In genomic region chr9:79610019-79610760, GRCh38 we compare ENCODE assay signal across 11 cellular contexts. TPM values are rescaled to one million over a fixed set of nuclear protein-coding genes. Genes with fewer than 3 reads are reported as not detected.
DNase-seq lines count a peak whose midpoint lies in the region; TF ChIP-seq lines count a peak whose summit lies in the region.
"Had no signal": no experiment of that assay in that cellular context is flagged by ENCODE, and none has a peak within 500 bp of the region (broad histone marks: within the 10 kb centered on the region; RNA-seq: fewer than 3 reads in every experiment).

No MANE protein-coding gene starts in this region.

- peaks cover 72% of the 10 kb centered on the region for H3K4me1 Mint-ChIP-seq in CD14-positive monocyte
- peaks cover 62% of the 10 kb centered on the region for H3K4me1 Mint-ChIP-seq in neural crest cell

- DNase-seq in CD14-positive monocyte (ENCODE audit: low spot score) (no peak), NCI-H1092 (lab: John Stamatoyannopoulos, UW) (peak; percentile 17), cerebellar cortex (ENCODE audit: low spot score) (peak; percentile 64), neural crest cell (ENCODE audit: low read depth, low spot score) (no peak), HEK293T (ENCODE audit: extremely low spot score) (no peak), activated gamma-delta T cell (lab: John Stamatoyannopoulos, UW) (no peak), RPMI8226 (no peak)
- no peak for DNase-seq in activated CD4-positive, alpha-beta T cell treated with anti-CD3 and anti-CD28 coated beads for 48 hours
- DNase-seq: activated CD4-positive, alpha-beta memory T cell treated with anti-CD3 and anti-CD28 coated beads for 36 hours; activated naive CD8-positive, alpha-beta T cell treated with anti-CD3 and anti-CD28 coated beads, Interleukin-2, amount 10 ng/mL, durations not matched to agents 7 days and 5 days; NCI-H524 had no signal

- H3K4me3 Mint-ChIP-seq in CD14-positive monocyte (peak overlapping the region; percentile 2 to 74), neural crest cell (peak overlapping the region; percentile 78)
- H3K4me3 Mint-ChIP-seq: activated CD4-positive, alpha-beta memory T cell treated with anti-CD3 and anti-CD28 coated beads for 36 hours; activated naive CD8-positive, alpha-beta T cell treated with anti-CD3 and anti-CD28 coated beads, Interleukin-2, amount 10 ng/mL, durations not matched to agents 7 days and 5 days had no signal

- H3K9me3 Mint-ChIP-seq in CD14-positive monocyte = peaks cover 0 to 5% (median 4%) of the 10 kb centered on the region in 7 donors
- peaks cover 3% of the 10 kb centered on the region for H3K9me3 Mint-ChIP-seq in neural crest cell

- H3K27ac Mint-ChIP-seq in CD14-positive monocyte = peak overlapping the region; percentile 93 to 99 (median 96)
- H3K27ac Mint-ChIP-seq in neural crest cell (ENCODE audit: unreplicated experiment) = peak overlapping the region; percentile 89
- H3K27ac Mint-ChIP-seq: activated CD4-positive, alpha-beta memory T cell treated with anti-CD3 and anti-CD28 coated beads for 36 hours; activated naive CD8-positive, alpha-beta T cell treated with anti-CD3 and anti-CD28 coated beads, Interleukin-2, amount 10 ng/mL, durations not matched to agents 7 days and 5 days had no signal

- POLR2A ChIA-PET in HEK293T (lab: Yijun Ruan, JAX) = interaction anchor here (0.7 to 2.1 kb wide), 3 partner anchors 10 to 166 kb away, joined by 3 to 13 read pairs (median 4); partner anchors contain the start of gene TLE4

- H3K27me3 Mint-ChIP-seq in CD14-positive monocyte (ENCODE audit: low read depth in 3 of 3) (no peaks in the 10 kb centered on the region), neural crest cell (ENCODE audit: low read depth) (no peaks in the 10 kb centered on the region)
- H3K27me3 Mint-ChIP-seq: activated CD4-positive, alpha-beta memory T cell treated with anti-CD3 and anti-CD28 coated beads for 36 hours; activated naive CD8-positive, alpha-beta T cell treated with anti-CD3 and anti-CD28 coated beads, Interleukin-2, amount 10 ng/mL, durations not matched to agents 7 days and 5 days had no signal

- intact Hi-C loops in CD14-positive monocyte (cut with micrococcal nuclease) = no loop called here

- CTCF ChIA-PET in HEK293T (lab: Yijun Ruan, JAX) = interaction anchor here (1.1 kb wide), 1 partner anchor 42 kb away, joined by 3 read pairs; no protein-coding TSS in a partner anchor

- H3K36me3 Mint-ChIP-seq in CD14-positive monocyte (peaks cover 28 to 34% of the 10 kb centered on the region in 2 donors), neural crest cell (ENCODE audit: low read depth) (peaks cover 21% of the 10 kb centered on the region)

- TF ChIP-seq CTCF in CD14-positive monocyte (IDR thresholded peaks at IDR 0.05) = no peak
- no peak for TF ChIP-seq CTCF in neural crest cell (conservative IDR thresholded peaks at IDR 0.05)

TF ChIP-seq in HEK293T, 16 proteins besides CTCF, POLR2A, EP300 and RAD21:
- TF ChIP-seq TARDBP (IDR thresholded peaks at IDR 0.05) (no peak), ARNT (IDR thresholded peaks at IDR 0.05) (no peak), ELF4 (IDR thresholded peaks at IDR 0.05) (no peak), L3MBTL2 (conservative IDR thresholded peaks at IDR 0.05) (no peak), CTBP1 (IDR thresholded peaks at IDR 0.05; ENCODE audit: borderline replicate concordance) (no peak), SUZ12 (IDR thresholded peaks at IDR 0.05) (no peak), FOXK2 (IDR thresholded peaks at IDR 0.05) (no peak), ZNF384 (IDR thresholded peaks at IDR 0.05) (no peak), BHLHE40 (IDR thresholded peaks at IDR 0.05; ENCODE audit: borderline replicate concordance) (no peak), FOXA1 (IDR thresholded peaks at IDR 0.05) (no peak), LEF1 (IDR thresholded peaks at IDR 0.05; ENCODE audit: borderline replicate concordance) (no peak), FOXM1 (IDR thresholded peaks at IDR 0.05; ENCODE audit: borderline replicate concordance) (no peak), HDGF (IDR thresholded peaks at IDR 0.05; ENCODE audit: borderline replicate concordance) (no peak), NFRKB (IDR thresholded peaks at IDR 0.05) (no peak), SP1 (IDR thresholded peaks at IDR 0.05) (no peak)
- TF ChIP-seq, protein P1, sequence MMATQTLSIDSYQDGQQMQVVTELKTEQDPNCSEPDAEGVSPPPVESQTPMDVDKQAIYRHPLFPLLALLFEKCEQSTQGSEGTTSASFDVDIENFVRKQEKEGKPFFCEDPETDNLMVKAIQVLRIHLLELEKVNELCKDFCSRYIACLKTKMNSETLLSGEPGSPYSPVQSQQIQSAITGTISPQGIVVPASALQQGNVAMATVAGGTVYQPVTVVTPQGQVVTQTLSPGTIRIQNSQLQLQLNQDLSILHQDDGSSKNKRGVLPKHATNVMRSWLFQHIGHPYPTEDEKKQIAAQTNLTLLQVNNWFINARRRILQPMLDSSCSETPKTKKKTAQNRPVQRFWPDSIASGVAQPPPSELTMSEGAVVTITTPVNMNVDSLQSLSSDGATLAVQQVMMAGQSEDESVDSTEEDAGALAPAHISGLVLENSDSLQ (IDR thresholded peaks at IDR 0.05) = no peak
TF ChIP-seq in HEK293T: peak in this region for 0.

RNA-seq across cellular contexts. Expression of gene TLE4, which starts 38.4 kb away (rescaled TPM):
- polyA plus RNA-seq in CD14-positive monocyte = 10 to 100 TPM; 21.0 to 21.7 TPM
- total RNA-seq in neural crest cell = 83.4 and 85.8 TPM in 2 replicates

Comparison
In these comparisons a context has a peak if more than half of its experiments do, and no peak if none do; other contexts are left out.
1. DNase-seq: peak in NCI-H1092 (single experiment) and cerebellar cortex (single experiment); none in CD14-positive monocyte (single experiment), neural crest cell (single experiment), activated CD4-positive, alpha-beta T cell treated with anti-CD3 and anti-CD28 coated beads for 48 hours (single experiment), HEK293T (single experiment), activated gamma-delta T cell (single experiment) and RPMI8226 (single experiment).